In genomic region chr17:67528751-67529436, GRCh38 we compare ENCODE assay signal across 9 cellular contexts.
DNase-seq lines count a peak whose midpoint lies in the region; ATAC-seq and TF ChIP-seq lines count a peak whose summit lies in the region.
"Had no signal": no experiment of that assay in that cellular context is flagged by ENCODE, and none has a peak within 500 bp of the region (broad histone marks: within the 10 kb centered on the region; RNA-seq: fewer than 3 reads in every experiment).

No MANE protein-coding gene starts in this region.

- no peaks in the 10 kb centered on the region for H3K4me1 ChIP-seq in endodermal cell (ENCODE audit: control insufficient read depth, insufficient read depth, low read length)
- H3K4me1 ChIP-seq in mesendoderm (ENCODE audit: control insufficient read depth, low read depth, low read length) = peaks cover 4% of the 10 kb centered on the region

- no peaks in the 10 kb centered on the region for H3K27me3 Mint-ChIP-seq in endodermal cell (ENCODE audit: insufficient read depth)

- H3K4me3 Mint-ChIP-seq in endodermal cell = peak overlapping the region; percentile 25

- no peak overlapping the region for H2BK5ac ChIP-seq in mesendoderm (ENCODE audit: low read length)

- peak overlapping the region; percentile 59 for H3K27ac Mint-ChIP-seq in endodermal cell

- H3K9ac ChIP-seq in endodermal cell (ENCODE audit: extremely low read depth, low read length, poor library complexity, severe bottlenecking) = peak overlapping the region; percentile 17
- peak overlapping the region; percentile 40 for H3K9ac ChIP-seq in mesendoderm (ENCODE audit: low read length)

- H3K9me3 ChIP-seq in endodermal cell (ENCODE audit: control insufficient read depth, low read length) = no peaks in the 10 kb centered on the region

- H3K4me2 ChIP-seq in mesendoderm (ENCODE audit: low read length) = peak overlapping the region; percentile 8

- H2BK15ac ChIP-seq in mesendoderm (replicated peaks; ENCODE audit: low read depth) = no peak overlapping the region

- H3K27me3 ChIP-seq in endodermal cell (ENCODE audit: control insufficient read depth, insufficient read depth, low read length, poor library complexity, severe bottlenecking) (no peaks in the 10 kb centered on the region), mesendoderm (ENCODE audit: insufficient read depth, low read length, poor library complexity) (no peaks in the 10 kb centered on the region)

- H3K9me3 Mint-ChIP-seq in endodermal cell = no peaks in the 10 kb centered on the region

- peaks cover 12% of the 10 kb centered on the region for H3K36me3 Mint-ChIP-seq in endodermal cell (ENCODE audit: low read depth)

- H3K4ac ChIP-seq in mesendoderm (ENCODE audit: low read depth, low read length) = no peak overlapping the region

- H4K8ac ChIP-seq in mesendoderm (ENCODE audit: low read depth, low read length) = no peak overlapping the region

- H3K79me2 ChIP-seq in mesendoderm (ENCODE audit: control insufficient read depth, insufficient read depth, low read length) = peaks cover 5% of the 10 kb centered on the region

- DNase-seq in G401 (ENCODE audit: low spot score) (peak; percentile 65), NCI-H748 (lab: John Stamatoyannopoulos, UW; ENCODE audit: unreplicated experiment) (peak; percentile 79), endodermal cell (peak; percentile 94), mesendoderm (peak; percentile 86), ureter (ENCODE audit: low spot score) (peak; percentile 81), NCI-H2171 (lab: John Stamatoyannopoulos, UW) (no peak)

- H3K18ac ChIP-seq in mesendoderm (ENCODE audit: low read length) = peak overlapping the region; percentile 16

- TF ChIP-seq CTCF in endodermal cell (conservative IDR thresholded peaks at IDR 0.05) = no peak

- no peak overlapping the region for H4K5ac ChIP-seq in mesendoderm (ENCODE audit: low read length)

- in situ Hi-C loops in G401 (cut with HindIII; ENCODE audit: low sequenced_read_pairs) = no loop called here

- no peak for ATAC-seq in HG02852 (IDR thresholded peaks at IDR 0.05; ENCODE audit: unreplicated experiment)
- ATAC-seq in HG03108 (IDR thresholded peaks at IDR 0.05; ENCODE audit: unreplicated experiment) = no peak

- no peak overlapping the region for H3K23ac ChIP-seq in mesendoderm (ENCODE audit: low read length)

- peak overlapping the region; percentile 77 for H3K56ac ChIP-seq in mesendoderm (ENCODE audit: low read length)

- WGBS in endodermal cell (ENCODE audit: insufficient coverage in 1 of 2, insufficient read length in 1 of 2), 2 experiments = 38% methylated on average over 8 to 22 of the region's 22 CpGs
- no CpG with 5 or more reads among the region's 22 CpGs for WGBS in mesendoderm (ENCODE audit: extremely low coverage, insufficient coverage, low lambda C conversion rate)

- H3K4me1 Mint-ChIP-seq in endodermal cell = peaks cover 22% of the 10 kb centered on the region

- H3K36me3 ChIP-seq in endodermal cell (ENCODE audit: control insufficient read depth, insufficient read depth, low read length) = no peaks in the 10 kb centered on the region
- no peaks in the 10 kb centered on the region for H3K36me3 ChIP-seq in mesendoderm (ENCODE audit: control insufficient read depth, insufficient read depth, low read length)

- no peak overlapping the region for H2BK120ac ChIP-seq in mesendoderm (ENCODE audit: low read depth, low read length)

- H3K27ac ChIP-seq in endodermal cell (ENCODE audit: low read depth, low read length) = peak overlapping the region; percentile 78
- H3K27ac ChIP-seq in mesendoderm (ENCODE audit: low read depth, low read length) = peak overlapping the region; percentile 0
- H3K27ac ChIP-seq: HL-60 had no signal

- H3K4me3 ChIP-seq in endodermal cell (ENCODE audit: low read length) (peak overlapping the region; percentile 45), mesendoderm (ENCODE audit: low read length) (no peak overlapping the region)

- peaks cover 12% of the 10 kb centered on the region for H3K79me1 ChIP-seq in mesendoderm (ENCODE audit: low read length)

- no peak overlapping the region for H2AK5ac ChIP-seq in mesendoderm (ENCODE audit: low read length)
